In the genomic region with DNA sequence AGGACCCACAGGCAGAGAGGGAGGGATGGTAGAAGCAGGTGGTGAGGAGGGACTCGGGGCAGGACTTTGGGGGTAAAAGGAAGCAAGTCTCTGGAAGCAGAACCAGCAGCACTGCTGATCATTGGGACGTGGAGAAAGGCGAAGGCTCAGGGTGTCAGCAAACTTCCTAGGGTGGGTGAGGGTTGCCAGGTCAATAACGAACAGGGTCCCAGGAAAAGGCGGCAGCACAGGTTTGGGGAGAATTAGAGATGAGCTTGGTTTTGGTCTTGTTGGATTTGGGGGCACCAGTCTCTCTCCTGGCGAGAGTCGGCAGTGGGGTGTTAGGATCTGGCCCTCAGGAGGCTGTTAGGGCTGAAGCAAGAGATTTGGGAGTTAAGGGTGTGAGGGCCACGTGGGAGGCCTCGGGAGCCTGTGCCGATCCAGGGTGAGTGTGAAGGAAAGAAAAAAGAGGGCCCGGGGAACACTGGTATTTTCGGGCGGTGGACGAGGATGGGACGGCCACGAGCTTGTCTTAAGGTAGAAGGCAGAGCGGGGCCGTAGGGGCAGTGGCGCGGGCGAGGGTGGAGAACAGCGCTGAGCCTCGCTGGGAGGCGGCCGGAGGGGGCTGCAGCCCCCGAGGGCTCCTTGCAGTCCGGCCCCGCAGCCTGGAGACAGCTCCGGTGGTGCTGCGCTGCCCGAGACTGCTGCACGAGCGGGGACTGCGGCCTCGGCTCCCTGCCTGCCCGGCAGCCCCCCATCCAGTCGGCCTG, we compare ENCODE assay signal across 1 cellular context.
TF ChIP-seq lines count a peak whose summit lies in the region.

No MANE protein-coding gene starts in this region.

TF ChIP-seq in HCT116, 20 proteins besides CTCF, POLR2A, EP300 and RAD21 (continued from another document):
- no peak for TF ChIP-seq POLR2AphosphoS5 (IDR thresholded peaks at IDR 0.05; ENCODE audit: low read depth, low read length)
- TF ChIP-seq ZFX (IDR thresholded peaks at IDR 0.05): no peak
